8 cellular contexts compared by ENCODE assay signal in genomic region chr16:84505249-84506156, GRCh38. TPM values are rescaled to one million over a fixed set of nuclear protein-coding genes. Genes with fewer than 3 reads are reported as not detected.
DNase-seq lines count a peak whose midpoint lies in the region; ATAC-seq and TF ChIP-seq lines count a peak whose summit lies in the region.

No MANE protein-coding gene starts in this region.

- H3K27me3 ChIP-seq in SK-N-SH (ENCODE audit: insufficient read depth) (no peaks in the 10 kb centered on the region), iPS-18a (ENCODE audit: control insufficient read depth, insufficient read depth, low read length) (no peaks in the 10 kb centered on the region), stomach smooth muscle (ENCODE audit: control insufficient read depth in 1 of 2, insufficient read depth in 2 of 2, low read length in 2 of 2) (no peaks in the 10 kb centered on the region)

- peak overlapping the region; percentile 67 to 82 for H3K27ac ChIP-seq in SK-N-SH (ENCODE audit: low read depth in 2 of 2, low read length in 1 of 2)
- H3K27ac ChIP-seq in iPS-18a (ENCODE audit: low read length), result no peak overlapping the region
- H3K27ac ChIP-seq in stomach smooth muscle (ENCODE audit: low read length), result peak overlapping the region; percentile 75

- H3K27me3 Mint-ChIP-seq in activated T-helper 1 cell treated with anti-CD3 and anti-CD28 coated beads, Interleukin-12 subunit alpha, Interleukin-12 subunit beta, Interleukin-2, Interleukin-4 antibody, amounts not matched to agents 30 ng/mL and 10 ng/mL and 1 ng/mL, durations not matched to agents 14 hours and 24 hours and 36 hours (ENCODE audit: insufficient read depth), result no peaks in the 10 kb centered on the region

- H3K9me2 ChIP-seq in SK-N-SH, result no peaks in the 10 kb centered on the region

- H3F3A ChIP-seq in SK-N-SH (replicated peaks; ENCODE audit: insufficient read depth), result no peaks in the 10 kb centered on the region

- no peaks in the 10 kb centered on the region for H3K9me3 Mint-ChIP-seq in activated T-helper 1 cell treated with anti-CD3 and anti-CD28 coated beads, Interleukin-12 subunit alpha, Interleukin-12 subunit beta, Interleukin-2, Interleukin-4 antibody, amounts not matched to agents 30 ng/mL and 10 ng/mL and 1 ng/mL, durations not matched to agents 14 hours and 24 hours and 36 hours

- peaks cover 14 to 18% of the 10 kb centered on the region in 2 experiments; a peak in 3 of 4 replicates for H3K4me1 ChIP-seq in SK-N-SH (ENCODE audit: control insufficient read depth in 1 of 2, insufficient read depth in 2 of 2, low read depth in 1 of 2, low read length in 1 of 2)
- peaks cover 5% of the 10 kb centered on the region for H3K4me1 ChIP-seq in iPS-18a (ENCODE audit: control insufficient read depth, low read depth, low read length)
- peaks cover 22% of the 10 kb centered on the region for H3K4me1 ChIP-seq in stomach smooth muscle (ENCODE audit: control insufficient read depth, insufficient read depth, low read length)

- H3K4me3 ChIP-seq in SK-N-SH (ENCODE audit: low read depth in 2 of 2, low read length in 1 of 2) (peak overlapping the region; percentile 73 to 93), iPS-18a (ENCODE audit: low read length) (peak overlapping the region; percentile 88), stomach smooth muscle (ENCODE audit: low read length in 2 of 2) (peak overlapping the region; percentile 92 to 94)

- peak overlapping the region; percentile 81 for H3K27ac Mint-ChIP-seq in activated T-helper 1 cell treated with anti-CD3 and anti-CD28 coated beads, Interleukin-12 subunit alpha, Interleukin-12 subunit beta, Interleukin-2, Interleukin-4 antibody, amounts not matched to agents 30 ng/mL and 10 ng/mL and 1 ng/mL, durations not matched to agents 14 hours and 24 hours and 36 hours

- intact Hi-C loops in activated T-helper 1 cell treated with anti-CD3 and anti-CD28 coated beads, Interleukin-12 subunit alpha, Interleukin-12 subunit beta, Interleukin-2, Interleukin-4 antibody, amounts not matched to agents 30 ng/mL and 10 ng/mL and 1 ng/mL, durations not matched to agents 14 hours and 24 hours and 36 hours (cut with micrococcal nuclease), result loop anchor here (1.0 to 10.0 kb wide), 9 partner anchors 10 to 549 kb away; partner anchors contain the start of genes COTL1, KIAA0513, MBTPS1 and TAF1C

- H3K9ac ChIP-seq in SK-N-SH, result peak overlapping the region; percentile 84
- H3K9ac ChIP-seq in iPS-18a (ENCODE audit: low read length), result peak overlapping the region; percentile 59
- H3K9ac ChIP-seq in stomach smooth muscle (ENCODE audit: low read length in 2 of 2), result peak overlapping the region; percentile 82 to 84

- DNase-seq in SK-N-SH (no peak), cerebellum (ENCODE audit: low spot score) (no peak), NCI-H146 treated with DMSO at 0.1 percent for 48 hours (lab: John Stamatoyannopoulos, UW; ENCODE audit: unreplicated experiment) (no peak), NCI-H2107 treated with DMSO at 0.1 percent for 48 hours (lab: John Stamatoyannopoulos, UW; ENCODE audit: unreplicated experiment) (no peak)
- no peak for DNase-seq in activated T-helper 1 cell treated with anti-CD3 and anti-CD28 coated beads, Interleukin-12 subunit alpha, Interleukin-12 subunit beta, Interleukin-2, Interleukin-4 antibody, amounts not matched to agents 30 ng/mL and 10 ng/mL and 1 ng/mL, durations not matched to agents 14 hours and 24 hours and 36 hours (ENCODE audit: low spot score)

- peaks cover 2% of the 10 kb centered on the region for H3K36me3 Mint-ChIP-seq in activated T-helper 1 cell treated with anti-CD3 and anti-CD28 coated beads, Interleukin-12 subunit alpha, Interleukin-12 subunit beta, Interleukin-2, Interleukin-4 antibody, amounts not matched to agents 30 ng/mL and 10 ng/mL and 1 ng/mL, durations not matched to agents 14 hours and 24 hours and 36 hours (ENCODE audit: low read depth)

- no peaks in the 10 kb centered on the region for H3K9me3 ChIP-seq in SK-N-SH
- H3K9me3 ChIP-seq in iPS-18a (ENCODE audit: control insufficient read depth, low read depth, low read length), result no peaks in the 10 kb centered on the region
- no peaks in the 10 kb centered on the region for H3K9me3 ChIP-seq in stomach smooth muscle (ENCODE audit: control insufficient read depth in 2 of 2, low read length in 2 of 2)

- H3K4me1 Mint-ChIP-seq in activated T-helper 1 cell treated with anti-CD3 and anti-CD28 coated beads, Interleukin-12 subunit alpha, Interleukin-12 subunit beta, Interleukin-2, Interleukin-4 antibody, amounts not matched to agents 30 ng/mL and 10 ng/mL and 1 ng/mL, durations not matched to agents 14 hours and 24 hours and 36 hours (ENCODE audit: low read depth), result peaks cover 46% of the 10 kb centered on the region

- WGBS in SK-N-SH (ENCODE audit: low lambda C conversion rate), result 82% methylated on average over 28 of the region's 33 CpGs

- no peak for TF ChIP-seq CTCF in SK-N-SH (IDR thresholded peaks at IDR 0.05)

- ATAC-seq in SK-N-SH treated with all-trans-retinoic acid at 6 μM for 48 hours, result no peak

- CTCF ChIA-PET in SK-N-SH (lab: Yijun Ruan, JAX), result interaction anchor here (0.9 to 5.4 kb wide), 27 partner anchors 9 to 465 kb away, joined by 3 to 44 read pairs (median 4); no protein-coding TSS in a partner anchor

- H4K20me1 ChIP-seq in SK-N-SH (ENCODE audit: insufficient read depth), result no peaks in the 10 kb centered on the region

- no peak for TF ChIP-seq RAD21 in SK-N-SH (IDR thresholded peaks at IDR 0.05; ENCODE audit: low read length)

- peak overlapping the region; percentile 85 for H3K4me3 Mint-ChIP-seq in activated T-helper 1 cell treated with anti-CD3 and anti-CD28 coated beads, Interleukin-12 subunit alpha, Interleukin-12 subunit beta, Interleukin-2, Interleukin-4 antibody, amounts not matched to agents 30 ng/mL and 10 ng/mL and 1 ng/mL, durations not matched to agents 14 hours and 24 hours and 36 hours

- POLR2A ChIA-PET in SK-N-SH (lab: Yijun Ruan, JAX), result interaction anchor here (1.1 kb wide), 1 partner anchor 11 kb away, joined by 3 read pairs; no protein-coding TSS in a partner anchor

- no peak for TF ChIP-seq EP300 in SK-N-SH (IDR thresholded peaks at IDR 0.05; ENCODE audit: borderline replicate concordance in 1 of 2, low read depth in 1 of 2, low read length in 1 of 2)

- H3K4me2 ChIP-seq in SK-N-SH, result peak overlapping the region; percentile 91

- H2AFZ ChIP-seq in SK-N-SH (ENCODE audit: low read depth), result peak overlapping the region; percentile 58; the same call in 1 of the 2 replicates

- H3K79me2 ChIP-seq in SK-N-SH (ENCODE audit: insufficient read depth), result peaks cover 34% of the 10 kb centered on the region; the same call in 1 of the 2 replicates

- no peaks in the 10 kb centered on the region for H3K36me3 ChIP-seq in SK-N-SH (replicated peaks in 1 of 2; ENCODE audit: control insufficient read depth in 1 of 2, insufficient read depth in 2 of 2, low read length in 1 of 2)
- H3K36me3 ChIP-seq in iPS-18a (ENCODE audit: control insufficient read depth, low read depth, low read length), result no peaks in the 10 kb centered on the region
- peaks cover 0 to 4% of the 10 kb centered on the region in 2 donors for H3K36me3 ChIP-seq in stomach smooth muscle (ENCODE audit: control insufficient read depth in 2 of 2, insufficient read depth in 2 of 2, low read length in 2 of 2)

TF ChIP-seq in SK-N-SH, 30 proteins besides CTCF, POLR2A, EP300 and RAD21:
- TF ChIP-seq EZH2phosphoT487 (IDR thresholded peaks at IDR 0.05; ENCODE audit: borderline replicate concordance, low read depth), result no peak

TF ChIP-seq in SK-N-SH treated with all-trans-retinoic acid at 6 μM for 48 hours, 23 proteins besides CTCF, POLR2A, EP300 and RAD21 (continues in another document):
- TF ChIP-seq BACH2 (CRISPR knock-in tag; IDR thresholded peaks at IDR 0.05; ENCODE audit: borderline replicate concordance) (no peak), PATZ1 (CRISPR knock-in tag; IDR thresholded peaks at IDR 0.05; ENCODE audit: borderline replicate concordance) (no peak), CSRNP3 (CRISPR knock-in tag; IDR thresholded peaks at IDR 0.05) (no peak)

RNA-seq across cellular contexts. Expression of gene MEAK7, which starts 1.0 kb away (rescaled TPM):
- 11.9 and 19.0 TPM in 2 replicates for polyA plus RNA-seq in SK-N-SH (2012; rRNA removed)
- polyA plus RNA-seq in SK-N-SH (2012; cell fraction: cytosol; rRNA removed), result 9.7 and 12.5 TPM in 2 replicates
- polyA plus RNA-seq in SK-N-SH (2012; cell fraction: nucleus; rRNA removed), result 23.7 and 24.7 TPM in 2 replicates
- 10.6 and 10.9 TPM in 2 replicates for total RNA-seq in activated T-helper 1 cell treated with anti-CD3 and anti-CD28 coated beads, Interleukin-12 subunit alpha, Interleukin-12 subunit beta, Interleukin-2, Interleukin-4 antibody, amounts not matched to agents 30 ng/mL and 10 ng/mL and 1 ng/mL, durations not matched to agents 14 hours and 24 hours and 36 hours
- 29.7 TPM for total RNA-seq in cerebellum
